In genomic region chr11:16982809-16983208, GRCh38 we compare ENCODE assay signal across 1 cellular context.
TF ChIP-seq lines count a peak whose summit lies in the region.

No MANE protein-coding gene starts in this region.

TF ChIP-seq in HepG2, 621 proteins besides CTCF, POLR2A, EP300 and RAD21:
- no peak for TF ChIP-seq ZNF337 (CRISPR knock-in tag; IDR thresholded peaks at IDR 0.05; ENCODE audit: borderline replicate concordance, low read depth)
- 0 out of 2 replicates have a peak, but pooled peaks have one; percentile 13 for TF ChIP-seq ZNF670 (CRISPR knock-in tag; IDR thresholded peaks at IDR 0.05; ENCODE audit: borderline replicate concordance)
TF ChIP-seq in HepG2: peak in this region for 1.
